ENCODE assay signal across 8 cellular contexts in genomic region chr9:97740848-97741821, GRCh38. TPM values are rescaled to one million over a fixed set of nuclear protein-coding genes. Genes with fewer than 3 reads are reported as not detected.
DNase-seq lines count a peak whose midpoint lies in the region; ATAC-seq and TF ChIP-seq lines count a peak whose summit lies in the region.

No MANE protein-coding gene starts in this region.

- peak overlapping the region; percentile 58 for H3K4me3 Mint-ChIP-seq in CD8-positive, alpha-beta T cell
- H3K4me3 Mint-ChIP-seq in activated CD8-positive, alpha-beta T cell treated with anti-CD3 and anti-CD28 coated beads, Interleukin-2, amount 10 ng/mL, durations not matched to agents 7 days and 5 days: peak overlapping the region; percentile 12

- H3K4me1 Mint-ChIP-seq in CD8-positive, alpha-beta T cell (ENCODE audit: low read depth): peaks cover 10% of the 10 kb centered on the region
- peaks cover 6% of the 10 kb centered on the region for H3K4me1 Mint-ChIP-seq in activated CD8-positive, alpha-beta T cell treated with anti-CD3 and anti-CD28 coated beads, Interleukin-2, amount 10 ng/mL, durations not matched to agents 7 days and 5 days (ENCODE audit: low read depth)

- no peak overlapping the region for H3K27ac Mint-ChIP-seq in CD8-positive, alpha-beta T cell
- no peak overlapping the region for H3K27ac Mint-ChIP-seq in activated CD8-positive, alpha-beta T cell treated with anti-CD3 and anti-CD28 coated beads, Interleukin-2, amount 10 ng/mL, durations not matched to agents 7 days and 5 days

- H3K27me3 Mint-ChIP-seq in CD8-positive, alpha-beta T cell (ENCODE audit: low read depth): peaks cover 71% of the 10 kb centered on the region
- peaks cover 58% of the 10 kb centered on the region for H3K27me3 Mint-ChIP-seq in activated CD8-positive, alpha-beta T cell treated with anti-CD3 and anti-CD28 coated beads, Interleukin-2, amount 10 ng/mL, durations not matched to agents 7 days and 5 days (ENCODE audit: low read depth)

- H3K4me3 ChIP-seq in CD8-positive, alpha-beta T cell (ENCODE audit: low read depth, low read length): peak overlapping the region; percentile 50
- H3K4me3 ChIP-seq in muscle layer of colon (ENCODE audit: low read depth in 1 of 2, low read length in 2 of 2): peak overlapping the region; percentile 8 to 37
- H3K4me3 ChIP-seq in subcutaneous abdominal adipose tissue (ENCODE audit: low read depth in 1 of 5, low read length in 5 of 5): peak overlapping the region; percentile 49 to 64 (median 50)

- no peaks in the 10 kb centered on the region for H3K36me3 Mint-ChIP-seq in CD8-positive, alpha-beta T cell
- H3K36me3 Mint-ChIP-seq in activated CD8-positive, alpha-beta T cell treated with anti-CD3 and anti-CD28 coated beads, Interleukin-2, amount 10 ng/mL, durations not matched to agents 7 days and 5 days (ENCODE audit: low read depth): no peaks in the 10 kb centered on the region

- peaks cover 13% of the 10 kb centered on the region for H3K4me1 ChIP-seq in CD8-positive, alpha-beta T cell (ENCODE audit: insufficient read depth, low read length)
- H3K4me1 ChIP-seq in muscle layer of colon (ENCODE audit: insufficient read depth, low read length) (peaks cover 7% of the 10 kb centered on the region), subcutaneous abdominal adipose tissue (ENCODE audit: control insufficient read depth in 5 of 5, insufficient read depth in 5 of 5, low read length in 5 of 5) (peaks cover 2 to 15% (median 12%) of the 10 kb centered on the region in 5 donors)

- POLR2A ChIA-PET in CD8-positive, alpha-beta T cell (lab: Charles Lee): no interaction called here
- POLR2A ChIA-PET in activated CD8-positive, alpha-beta T cell treated with anti-CD3 and anti-CD28 coated beads, Interleukin-2, amount 10 ng/mL, durations not matched to agents 7 days and 5 days (lab: Charles Lee): no interaction called here

- no peaks in the 10 kb centered on the region for H3K9me3 Mint-ChIP-seq in CD8-positive, alpha-beta T cell
- H3K9me3 Mint-ChIP-seq in activated CD8-positive, alpha-beta T cell treated with anti-CD3 and anti-CD28 coated beads, Interleukin-2, amount 10 ng/mL, durations not matched to agents 7 days and 5 days (ENCODE audit: insufficient read depth): peaks cover 4% of the 10 kb centered on the region

- CTCF ChIA-PET in CD8-positive, alpha-beta T cell (lab: Charles Lee): no interaction called here
- CTCF ChIA-PET in activated CD8-positive, alpha-beta T cell treated with anti-CD3 and anti-CD28 coated beads, Interleukin-2, amount 10 ng/mL, durations not matched to agents 7 days and 5 days (lab: Charles Lee): interaction anchor here (1.7 kb wide), 1 partner anchor 9 kb away, joined by 4 read pairs; no protein-coding TSS in a partner anchor

- peaks cover 13% of the 10 kb centered on the region for H3K27me3 ChIP-seq in CD8-positive, alpha-beta T cell (ENCODE audit: insufficient read depth, low read length)
- H3K27me3 ChIP-seq in muscle layer of colon (ENCODE audit: control insufficient read depth in 1 of 2, insufficient read depth in 2 of 2, low read length in 2 of 2) (peaks cover 15 to 26% of the 10 kb centered on the region in 2 donors), subcutaneous abdominal adipose tissue (ENCODE audit: control insufficient read depth in 5 of 5, insufficient read depth in 4 of 5, low read length in 5 of 5) (peaks cover 0 to 18% (median 7%) of the 10 kb centered on the region in 5 donors)

- TF ChIP-seq CTCF in CD8-positive, alpha-beta T cell (IDR thresholded peaks at IDR 0.05): no peak

- intact Hi-C loops in CD8-positive, alpha-beta T cell (cut with DNase I, micrococcal nuclease): no loop called here

- no peak overlapping the region for H3K27ac ChIP-seq in CD8-positive, alpha-beta T cell (ENCODE audit: low read depth, low read length)
- H3K27ac ChIP-seq in muscle layer of colon (ENCODE audit: low read depth, low read length) (no peak overlapping the region), subcutaneous abdominal adipose tissue (ENCODE audit: low read depth, low read length) (no peak overlapping the region)

- peak; percentile 63 for ATAC-seq in CD8-positive, alpha-beta T cell
- ATAC-seq in activated CD8-positive, alpha-beta T cell treated with anti-CD3 and anti-CD28 coated beads, Interleukin-2, amount 10 ng/mL, durations not matched to agents 7 days and 5 days: peak; percentile 82
- ATAC-seq in esophagus mucosa (peak; percentile 88), GM21737 (IDR thresholded peaks at IDR 0.05; ENCODE audit: unreplicated experiment) (no peak)

- H3K9me3 ChIP-seq in CD8-positive, alpha-beta T cell (ENCODE audit: low read length): no peaks in the 10 kb centered on the region
- no peaks in the 10 kb centered on the region for H3K9me3 ChIP-seq in muscle layer of colon (ENCODE audit: low read length)
- peaks cover 0 to 12% (median 8%) of the 10 kb centered on the region in 5 donors for H3K9me3 ChIP-seq in subcutaneous abdominal adipose tissue (ENCODE audit: control insufficient read depth in 5 of 5, low read length in 5 of 5)

- DNase-seq in CD8-positive, alpha-beta T cell: peak in 6 of 7 experiments; percentile 4 to 58 (median 28)
- peak; percentile 71 for DNase-seq in HuH-7.5 (ENCODE audit: low spot score)
- DNase-seq in activated CD8-positive, alpha-beta T cell treated with anti-CD3 and anti-CD28 coated beads, Interleukin-2, amount 10 ng/mL, durations not matched to agents 7 days and 5 days: peak; percentile 41
- DNase-seq in SIG-M5 (lab: John Stamatoyannopoulos, UW): no peak

- no peaks in the 10 kb centered on the region for H3K36me3 ChIP-seq in CD8-positive, alpha-beta T cell (ENCODE audit: insufficient read depth, low read length)
- H3K36me3 ChIP-seq in muscle layer of colon (ENCODE audit: insufficient read depth, low read length) (no peaks in the 10 kb centered on the region), subcutaneous abdominal adipose tissue (ENCODE audit: control insufficient read depth in 5 of 5, insufficient read depth in 5 of 5, low read length in 5 of 5) (no peaks in the 10 kb centered on the region)

- H3K9ac ChIP-seq in muscle layer of colon (ENCODE audit: low read length) (no peak overlapping the region), subcutaneous abdominal adipose tissue (ENCODE audit: low read length in 5 of 5) (peak overlapping the region in 2 of 5 donors; percentile 17 to 57)

RNA-seq across cellular contexts. Expression of gene XPA, which starts 44.0 kb away (rescaled TPM):
- 10 to 100 TPM; 21.1 to 24.9 TPM for total RNA-seq in CD8-positive, alpha-beta T cell
- 10 to 100 TPM; 10.2 TPM for total RNA-seq in activated CD8-positive, alpha-beta T cell treated with anti-CD3 and anti-CD28 coated beads, Interleukin-2, amount 10 ng/mL, durations not matched to agents 7 days and 5 days
- total RNA-seq in esophagus mucosa: 6.3 TPM
